12 cellular contexts compared by ENCODE assay signal in genomic region chr14:63949696-63950095, GRCh38.
"Had no signal": no experiment of that assay in that cellular context is flagged by ENCODE, and none has a peak within 500 bp of the region (broad histone marks: within the 10 kb centered on the region; RNA-seq: fewer than 3 reads in every experiment).

No MANE protein-coding gene starts in this region.

- DNase-seq: activated naive CD4-positive, alpha-beta T cell treated with anti-CD3 and anti-CD28 coated beads, Interleukin-2, amount 50 U/mL, for 16 hours; amniotic stem cell; immature natural killer cell; left cardiac atrium; natural killer cell; occipital lobe; right lobe of liver; stimulated activated CD4-positive, alpha-beta T cell treated with anti-CD3 and anti-CD28 coated beads, Interleukin-2, amount 100 ng/mL, for 24 hours; stimulated activated naive CD4-positive, alpha-beta T cell treated with Interleukin-2 at 50 U/mL for 16 hours; upper lobe of left lung had no signal

- ATAC-seq: left cardiac atrium, natural killer cell, right lobe of liver had no signal

- H3K4me3 ChIP-seq: lung, prostate gland, right lobe of liver, upper lobe of left lung had no signal
